In genomic region chr1:116372651-116373444, GRCh38 we compare ENCODE assay signal across 8 cellular contexts. TPM values are rescaled to one million over a fixed set of nuclear protein-coding genes. Genes with fewer than 3 reads are reported as not detected.
DNase-seq lines count a peak whose midpoint lies in the region; ATAC-seq and TF ChIP-seq lines count a peak whose summit lies in the region.

TSS of gene ATP1A1 (plus strand) at chr1:116373244. CDS start at chr1:116373512, 268 bp downstream.

- in situ Hi-C loops in endometrial microvascular endothelial cells (cut with HindIII; ENCODE audit: inconsistent ontology term, low pct_unique_long_range_greater_than_20kb, low sequenced_read_pairs): no loop called here

- H3K9me3 ChIP-seq in OCI-LY1 (ENCODE audit: low read length): no peaks in the 10 kb centered on the region

- peaks cover 44% of the 10 kb centered on the region for H3K4me1 Mint-ChIP-seq in mesothelial cell of epicardium

- H3K4me3 ChIP-seq in OCI-LY1 (ENCODE audit: low read depth, low read length, poor library complexity, severe bottlenecking): peak within 1 kb of the TSS; percentile 80

- H3K27me3 Mint-ChIP-seq in mesothelial cell of epicardium (ENCODE audit: low read depth): peaks cover 2% of the 10 kb centered on the region

- H3K27ac Mint-ChIP-seq in mesothelial cell of epicardium: peak within 1 kb of the TSS; percentile 99

- no peaks in the 10 kb centered on the region for H3K9me3 Mint-ChIP-seq in mesothelial cell of epicardium

- peak within 1 kb of the TSS; percentile 84 for H3K9ac ChIP-seq in OCI-LY1 (ENCODE audit: low read length)

- peak; percentile 96 for DNase-seq in DMS 273 (lab: John Stamatoyannopoulos, UW; ENCODE audit: unreplicated experiment)
- DNase-seq in HuH-7.5 (ENCODE audit: low spot score): peak; percentile 85
- DNase-seq in activated CD8-positive, alpha-beta memory T cell treated with anti-CD3 and anti-CD28 coated beads, Interleukin-2, amount 50 U/mL, for 4 hours: peak; percentile 99
- peak; percentile 97 to 99 for DNase-seq in mesothelial cell of epicardium (ENCODE audit: low spot score in 2 of 2, unreplicated experiment in 2 of 2)
- DNase-seq in stimulated activated CD8-positive, alpha-beta memory T cell treated with anti-CD3 and anti-CD28 coated beads, Interleukin-15, amount 100 ng/mL, for 4 hours (ENCODE audit: low read depth in 2 of 2): peak; percentile 97

- H3K36me3 ChIP-seq in OCI-LY1 (ENCODE audit: insufficient read depth, low read length): no peaks in the 10 kb centered on the region

- H3K4me3 Mint-ChIP-seq in mesothelial cell of epicardium: peak within 1 kb of the TSS; percentile 91

- H3K79me2 ChIP-seq in OCI-LY1 (ENCODE audit: insufficient read depth, low read length): peaks cover 14% of the 10 kb centered on the region

- TF ChIP-seq CTCF in OCI-LY1 (IDR thresholded peaks at IDR 0.05; ENCODE audit: low read length) (no peak), mesothelial cell of epicardium (IDR thresholded peaks at IDR 0.05; ENCODE audit: unreplicated experiment) (no peak)

- no peaks in the 10 kb centered on the region for H4K20me1 ChIP-seq in OCI-LY1 (ENCODE audit: insufficient read depth, low read length)

- no peaks in the 10 kb centered on the region for H3K9me2 ChIP-seq in OCI-LY1 (ENCODE audit: low read depth, low read length)

- peak within 1 kb of the TSS; percentile 84 for H3K4me2 ChIP-seq in OCI-LY1 (ENCODE audit: low read length)

- H3K27me3 ChIP-seq in OCI-LY1 (ENCODE audit: insufficient read depth, low read length): no peaks in the 10 kb centered on the region

- H3K4me1 ChIP-seq in OCI-LY1 (ENCODE audit: insufficient read depth, low read length, severe bottlenecking): peaks cover 44% of the 10 kb centered on the region

- H3K27ac ChIP-seq in OCI-LY1 (ENCODE audit: low read depth, low read length, poor library complexity, severe bottlenecking): no peak within 1 kb of the TSS

- no peaks in the 10 kb centered on the region for H3F3A ChIP-seq in OCI-LY1 (ENCODE audit: insufficient read depth, low read length)

- H2AFZ ChIP-seq in OCI-LY1 (ENCODE audit: low read length): no peak within 1 kb of the TSS

- no peaks in the 10 kb centered on the region for H3K36me3 Mint-ChIP-seq in mesothelial cell of epicardium

- ATAC-seq in GM21528 (IDR thresholded peaks at IDR 0.05; ENCODE audit: low FRiP score, unreplicated experiment): peak; percentile 66

RNA-seq across cellular contexts. Expression of gene ATP1A1, which starts in this region (rescaled TPM):
- 184 TPM for total RNA-seq in endometrial microvascular endothelial cells (ENCODE audit: inconsistent ontology term)
- 215 to 221 TPM (median 219 TPM) in 3 replicates for total RNA-seq in mesothelial cell of epicardium
